In the genomic region with DNA sequence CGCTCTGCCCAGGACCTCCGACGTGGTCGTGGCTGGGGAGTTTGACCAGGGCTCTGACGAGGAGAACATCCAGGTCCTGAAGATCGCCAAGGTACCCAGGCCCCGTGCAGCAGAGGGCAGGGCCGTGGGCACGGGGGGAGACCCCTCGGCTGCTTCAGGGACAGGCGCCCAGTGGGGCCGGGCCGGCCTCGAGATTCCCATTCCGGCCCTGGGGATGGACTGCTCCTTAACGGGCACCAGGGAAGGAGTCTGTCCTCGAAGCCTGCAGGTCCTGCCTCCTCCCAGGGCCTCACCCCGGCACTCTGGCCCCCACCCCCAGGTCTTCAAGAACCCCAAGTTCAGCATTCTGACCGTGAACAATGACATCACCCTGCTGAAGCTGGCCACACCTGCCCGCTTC, we compare ENCODE assay signal across 11 cellular contexts. TPM values are rescaled to one million over a fixed set of nuclear protein-coding genes. Genes with fewer than 3 reads are reported as not detected.
"Had no signal": no experiment of that assay in that cellular context is flagged by ENCODE, and none has a peak within 500 bp of the region (broad histone marks: within the 10 kb centered on the region; RNA-seq: fewer than 3 reads in every experiment).

No MANE protein-coding gene starts in this region.

RNA-seq across cellular contexts. Expression of a gene that starts 4.3 kb away (rescaled TPM):
- total RNA-seq: OCI-LY7, PC-3, PC-9, Peyer's patch, Right ventricle myocardium inferior, Right ventricle myocardium superior, RPMI7951, SJCRH30, SJSA1, SK-MEL-5 had no signal
- polyA plus RNA-seq: SK-N-SH had no signal

RNA-seq across cellular contexts. Expression of a gene that starts 16.2 kb away (rescaled TPM):
- total RNA-seq: OCI-LY7, PC-3, PC-9, Peyer's patch, Right ventricle myocardium inferior, Right ventricle myocardium superior, RPMI7951, SJCRH30, SJSA1, SK-MEL-5 had no signal
- polyA plus RNA-seq: SK-N-SH had no signal
